ENCODE assay signal across 1 cellular context in the genomic region with DNA sequence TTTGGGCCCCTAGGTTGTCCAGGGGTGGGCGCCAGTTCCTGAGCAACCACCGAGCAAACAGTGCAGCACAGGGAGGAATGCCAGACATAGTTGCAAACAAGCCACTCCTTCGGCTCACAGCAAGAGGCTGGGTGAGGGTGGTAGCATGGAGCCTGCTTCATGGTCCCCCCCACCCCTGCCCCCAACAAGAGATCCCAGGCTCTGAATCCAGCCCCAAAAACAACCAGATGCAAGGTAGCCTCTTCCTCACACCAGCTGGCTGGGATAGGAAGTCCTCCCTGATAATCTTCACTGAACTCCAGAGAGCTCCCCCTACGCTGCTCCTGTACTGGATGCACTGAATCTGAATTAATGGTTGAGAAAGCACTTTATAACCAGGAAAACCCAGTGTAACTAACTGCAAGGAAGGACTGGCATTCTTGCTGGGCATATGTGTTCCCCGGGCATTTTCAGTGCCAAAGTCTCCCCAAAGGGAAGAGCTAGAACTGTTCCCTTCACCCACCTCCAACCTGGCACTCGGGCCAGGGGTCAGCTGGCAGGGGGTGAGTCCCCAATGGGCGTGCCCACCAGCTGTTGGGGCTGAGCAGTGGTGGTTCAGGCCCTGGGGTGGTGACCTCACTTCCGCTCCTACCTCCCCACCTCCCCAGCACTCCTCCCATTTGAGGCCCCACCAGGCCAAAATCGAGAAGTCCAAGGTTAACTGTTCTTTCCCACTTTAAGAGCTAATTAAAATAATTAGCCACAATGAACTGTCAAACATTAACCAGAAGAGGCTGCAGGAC.
A peak's percentile ranks its signal among the peaks of the same experiment; 100 is the strongest.
TF ChIP-seq lines count a peak whose summit lies in the region.

No MANE protein-coding gene starts in this region.

TF ChIP-seq in HepG2, 621 proteins besides CTCF, POLR2A, EP300 and RAD21:
- TF ChIP-seq GABPA (IDR thresholded peaks at IDR 0.05; ENCODE audit: low read depth, low read length) (no peak), GABPA (CRISPR knock-in tag; IDR thresholded peaks at IDR 0.05; ENCODE audit: low read depth) (peak; percentile 72), HNRNPL (IDR thresholded peaks at IDR 0.05; ENCODE audit: low read depth, low read length) (peak; percentile 60; the same call in 1 of the 2 replicates), SAP130 (CRISPR knock-in tag; IDR thresholded peaks at IDR 0.05; ENCODE audit: low read depth) (0 out of 2 replicates have a peak, but pooled peaks have one; percentile 17), ZFX (CRISPR knock-in tag; IDR thresholded peaks at IDR 0.05; ENCODE audit: low read depth) (peak; percentile 23; the same call in 1 of the 2 replicates), SMARCC2 (IDR thresholded peaks at IDR 0.05) (no peak), GABPB1 (CRISPR knock-in tag; IDR thresholded peaks at IDR 0.05) (peak; percentile 70), ATM (IDR thresholded peaks at IDR 0.05; ENCODE audit: borderline replicate concordance) (no peak), ZNF263 (CRISPR knock-in tag; IDR thresholded peaks at IDR 0.05) (peak; percentile 49), TEAD3 (CRISPR knock-in tag; optimal IDR thresholded peaks at IDR 0.05; ENCODE audit: borderline replicate concordance) (peak; percentile 35), NONO (IDR thresholded peaks at IDR 0.05) (no peak), NONO (CRISPR knock-in tag; conservative IDR thresholded peaks at IDR 0.05) (no peak), BRCA1 (CRISPR knock-in tag; IDR thresholded peaks at IDR 0.05) (no peak), FOXM1 (CRISPR knock-in tag; IDR thresholded peaks at IDR 0.05) (no peak)
- TF ChIP-seq, protein P1, sequence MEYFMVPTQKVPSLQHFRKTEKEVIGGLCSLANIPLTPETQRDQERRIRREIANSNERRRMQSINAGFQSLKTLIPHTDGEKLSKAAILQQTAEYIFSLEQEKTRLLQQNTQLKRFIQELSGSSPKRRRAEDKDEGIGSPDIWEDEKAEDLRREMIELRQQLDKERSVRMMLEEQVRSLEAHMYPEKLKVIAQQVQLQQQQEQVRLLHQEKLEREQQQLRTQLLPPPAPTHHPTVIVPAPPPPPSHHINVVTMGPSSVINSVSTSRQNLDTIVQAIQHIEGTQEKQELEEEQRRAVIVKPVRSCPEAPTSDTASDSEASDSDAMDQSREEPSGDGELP (IDR thresholded peaks at IDR 0.05; ENCODE audit: borderline replicate concordance, low read depth): peak; percentile 67; the same call in 1 of the 2 replicates
